ENCODE assay signal across 9 cellular contexts in genomic region chr2:223041527-223042109, GRCh38. TPM values are rescaled to one million over a fixed set of nuclear protein-coding genes. Genes with fewer than 3 reads are reported as not detected.
DNase-seq lines count a peak whose midpoint lies in the region; ATAC-seq, FAIRE-seq and TF ChIP-seq lines count a peak whose summit lies in the region.
"Had no signal": no experiment of that assay in that cellular context is flagged by ENCODE, and none has a peak within 500 bp of the region (broad histone marks: within the 10 kb centered on the region; RNA-seq: fewer than 3 reads in every experiment).

No MANE protein-coding gene starts in this region.

- peak; percentile 80 for DNase-seq in LoVo (ENCODE audit: low spot score)
- DNase-seq in bronchial epithelial cell (ENCODE audit: low read depth) = peak; percentile 92
- no peak for DNase-seq in stimulated activated naive CD8-positive, alpha-beta T cell treated with anti-CD3 and anti-CD28 coated beads, Interleukin-15, Interleukin-2, amounts not matched to agents 100 U/mL and 50 U/mL, for 24 hours
- no peak for DNase-seq in NCI-H524 treated with DMSO at 0.1 percent for 48 hours (lab: John Stamatoyannopoulos, UW)
- no peak for DNase-seq in activated naive CD8-positive, alpha-beta T cell treated with anti-CD3 and anti-CD28 coated beads, Interleukin-2, amount 50 U/mL, for 24 hours
- DNase-seq in effector CD4-positive, alpha-beta T cell = no peak

- H3K9me3 Mint-ChIP-seq in activated naive CD8-positive, alpha-beta T cell treated with anti-CD3 and anti-CD28 coated beads, Interleukin-2, amount 50 U/mL, for 24 hours = no peaks in the 10 kb centered on the region
- H3K9me3 Mint-ChIP-seq: activated naive CD4-positive, alpha-beta T cell treated with anti-CD3 and anti-CD28 coated beads, Interleukin-2, amount 50 U/mL, for 24 hours had no signal

- peaks cover 6% of the 10 kb centered on the region for H3K27me3 Mint-ChIP-seq in activated naive CD8-positive, alpha-beta T cell treated with anti-CD3 and anti-CD28 coated beads, Interleukin-2, amount 50 U/mL, for 24 hours

- H3K4me1 Mint-ChIP-seq in activated naive CD8-positive, alpha-beta T cell treated with anti-CD3 and anti-CD28 coated beads, Interleukin-2, amount 50 U/mL, for 24 hours = peaks cover 7% of the 10 kb centered on the region
- H3K4me1 Mint-ChIP-seq: activated naive CD4-positive, alpha-beta T cell treated with anti-CD3 and anti-CD28 coated beads, Interleukin-2, amount 50 U/mL, for 24 hours had no signal

- no peak overlapping the region for H3K4me3 ChIP-seq in BLaER1
- no peak overlapping the region for H3K4me3 ChIP-seq in bronchial epithelial cell (ENCODE audit: low read depth, low read length)
- H3K4me3 ChIP-seq in mesodermal cell (ENCODE audit: extremely low read depth, insufficient read depth, low read length, poor library complexity, severe bottlenecking) = no peak overlapping the region

- H3K4me1 ChIP-seq in BLaER1 = peaks cover 28% of the 10 kb centered on the region
- peaks cover 12% of the 10 kb centered on the region for H3K4me1 ChIP-seq in mesodermal cell (ENCODE audit: control insufficient read depth, insufficient read depth, low read length, poor library complexity, severe bottlenecking)

- no peak overlapping the region for H3K27ac Mint-ChIP-seq in activated naive CD8-positive, alpha-beta T cell treated with anti-CD3 and anti-CD28 coated beads, Interleukin-2, amount 50 U/mL, for 24 hours
- H3K27ac Mint-ChIP-seq: activated naive CD4-positive, alpha-beta T cell treated with anti-CD3 and anti-CD28 coated beads, Interleukin-2, amount 50 U/mL, for 24 hours had no signal

- 30 to 33% methylated on average over 2 to 4 of the region's 4 CpGs for WGBS in mesodermal cell (ENCODE audit: insufficient coverage in 2 of 2), 2 experiments

- H3K27ac ChIP-seq in BLaER1 (no peak overlapping the region), mesodermal cell (ENCODE audit: low read depth, low read length, severe bottlenecking) (peak overlapping the region; percentile 26)

- FAIRE-seq in bronchial epithelial cell (lab: Jason Lieb, UNC) = no peak

- H3K4me3 Mint-ChIP-seq in activated naive CD8-positive, alpha-beta T cell treated with anti-CD3 and anti-CD28 coated beads, Interleukin-2, amount 50 U/mL, for 24 hours = no peak overlapping the region
- H3K4me3 Mint-ChIP-seq: activated naive CD4-positive, alpha-beta T cell treated with anti-CD3 and anti-CD28 coated beads, Interleukin-2, amount 50 U/mL, for 24 hours had no signal

- no peak for TF ChIP-seq CTCF in bronchial epithelial cell (IDR thresholded peaks at IDR 0.05; ENCODE audit: insufficient read depth, low read length, severe bottlenecking)

- H3K36me3 ChIP-seq in BLaER1 (no peaks in the 10 kb centered on the region), bronchial epithelial cell (ENCODE audit: control insufficient read depth, insufficient read depth, low read length) (no peaks in the 10 kb centered on the region), mesodermal cell (ENCODE audit: control insufficient read depth, insufficient read depth, low read length) (no peaks in the 10 kb centered on the region)

- no peak for ATAC-seq in stimulated activated naive CD8-positive, alpha-beta T cell treated with anti-CD3 and anti-CD28 coated beads, Interleukin-15, Interleukin-2, amounts not matched to agents 100 U/mL and 50 U/mL, for 24 hours
- no peak for ATAC-seq in activated naive CD8-positive, alpha-beta T cell treated with anti-CD3 and anti-CD28 coated beads, Interleukin-2, amount 50 U/mL, for 24 hours

- no peaks in the 10 kb centered on the region for H3K36me3 Mint-ChIP-seq in activated naive CD8-positive, alpha-beta T cell treated with anti-CD3 and anti-CD28 coated beads, Interleukin-2, amount 50 U/mL, for 24 hours (ENCODE audit: low read depth)
- H3K36me3 Mint-ChIP-seq: activated naive CD4-positive, alpha-beta T cell treated with anti-CD3 and anti-CD28 coated beads, Interleukin-2, amount 50 U/mL, for 24 hours had no signal

- H3K27me3 ChIP-seq in BLaER1 (no peaks in the 10 kb centered on the region), bronchial epithelial cell (ENCODE audit: control insufficient read depth, insufficient read depth, low read length) (no peaks in the 10 kb centered on the region)

- H4K20me1 ChIP-seq in BLaER1 = no peaks in the 10 kb centered on the region

- H3K9ac ChIP-seq in BLaER1 = no peak overlapping the region

- H3K9me3 ChIP-seq in BLaER1 (no peaks in the 10 kb centered on the region), mesodermal cell (ENCODE audit: control insufficient read depth, low read length) (no peaks in the 10 kb centered on the region)

- H3K4me2 ChIP-seq in BLaER1 = peak overlapping the region; percentile 43

RNA-seq across cellular contexts. Expression of gene KCNE4, which starts 10.4 kb away (rescaled TPM):
- under 0.01 and 0.26 TPM in 2 replicates for total RNA-seq in bronchial epithelial cell
- 0.52 TPM for polyA plus RNA-seq in mesodermal cell (2013, experiment 1 of 2)
- polyA plus RNA-seq in mesodermal cell (2013, experiment 2 of 2) = 0.20 TPM

Comparison
In these comparisons a context has a peak if more than half of its experiments do, and no peak if none do; other contexts are left out.
1. DNase-seq: peak in LoVo (single experiment) and bronchial epithelial cell (single experiment); none in stimulated activated naive CD8-positive, alpha-beta T cell treated with anti-CD3 and anti-CD28 coated beads, Interleukin-15, Interleukin-2, amounts not matched to agents 100 U/mL and 50 U/mL, for 24 hours (single experiment), NCI-H524 treated with DMSO at 0.1 percent for 48 hours (single experiment), activated naive CD8-positive, alpha-beta T cell treated with anti-CD3 and anti-CD28 coated beads, Interleukin-2, amount 50 U/mL, for 24 hours (single experiment) and effector CD4-positive, alpha-beta T cell (single experiment).